ENCODE assay signal across 12 cellular contexts in genomic region chrX:1589356-1590130, GRCh38. TPM values are rescaled to one million over a fixed set of nuclear protein-coding genes. Genes with fewer than 3 reads are reported as not detected.
DNase-seq lines count a peak whose midpoint lies in the region; ATAC-seq and TF ChIP-seq lines count a peak whose summit lies in the region.
"Had no signal": no experiment of that assay in that cellular context is flagged by ENCODE, and none has a peak within 500 bp of the region (broad histone marks: within the 10 kb centered on the region; RNA-seq: fewer than 3 reads in every experiment).

No MANE protein-coding gene starts in this region.

- CTCF ChIA-PET in SK-N-SH (lab: Yijun Ruan, JAX), result no interaction called here

- H3K4me2 ChIP-seq in SK-N-SH, result no peak overlapping the region

- H3K4me3 ChIP-seq in right atrium auricular region (no peak overlapping the region), upper lobe of right lung (no peak overlapping the region), SK-N-SH (ENCODE audit: low read depth in 2 of 2, low read length in 1 of 2) (no peak overlapping the region)
- H3K4me3 ChIP-seq: esophagus squamous epithelium, Peyer's patch had no signal

- no peaks in the 10 kb centered on the region for H3K9me3 ChIP-seq in right atrium auricular region
- H3K9me3 ChIP-seq in T-helper 17 cell (ENCODE audit: control insufficient read depth, low read length, poor library complexity, severe bottlenecking), result no peaks in the 10 kb centered on the region
- no peaks in the 10 kb centered on the region for H3K9me3 ChIP-seq in upper lobe of right lung
- H3K9me3 ChIP-seq in SK-N-SH, result no peaks in the 10 kb centered on the region
- H3K9me3 ChIP-seq: esophagus squamous epithelium, Peyer's patch had no signal

- TF ChIP-seq CTCF in right atrium auricular region (IDR thresholded peaks at IDR 0.05) (no peak), upper lobe of right lung (IDR thresholded peaks at IDR 0.05) (no peak), SK-N-SH (IDR thresholded peaks at IDR 0.05) (no peak)

- peaks cover 28% of the 10 kb centered on the region for H3K79me2 ChIP-seq in SK-N-SH (ENCODE audit: insufficient read depth)

- no peak for TF ChIP-seq EP300 in SK-N-SH (IDR thresholded peaks at IDR 0.05; ENCODE audit: borderline replicate concordance in 1 of 2, low read depth in 1 of 2, low read length in 1 of 2)

- no peaks in the 10 kb centered on the region for H3K36me3 Mint-ChIP-seq in T-helper 17 cell (ENCODE audit: low read depth)

- peaks cover 11% of the 10 kb centered on the region for H3K4me1 Mint-ChIP-seq in T-helper 17 cell

- no peak for TF ChIP-seq RAD21 in SK-N-SH (IDR thresholded peaks at IDR 0.05; ENCODE audit: low read length)

- 70% methylated on average over 12 of the region's 12 CpGs for WGBS in SK-N-SH (ENCODE audit: low lambda C conversion rate)

- POLR2A ChIA-PET in SK-N-SH (lab: Yijun Ruan, JAX), result no interaction called here

- H3K27ac Mint-ChIP-seq in T-helper 17 cell, result peak overlapping the region; percentile 69

- no peaks in the 10 kb centered on the region for H3K27me3 Mint-ChIP-seq in T-helper 17 cell

- H3F3A ChIP-seq in SK-N-SH (replicated peaks; ENCODE audit: insufficient read depth), result peaks cover 5% of the 10 kb centered on the region

- peaks cover 0 to 17% of the 10 kb centered on the region in 2 donors for H3K4me1 ChIP-seq in right atrium auricular region
- H3K4me1 ChIP-seq in upper lobe of right lung, result peaks cover 15% of the 10 kb centered on the region
- peaks cover 0 to 12% of the 10 kb centered on the region in 2 experiments; a peak in 2 of 4 replicates for H3K4me1 ChIP-seq in SK-N-SH (ENCODE audit: control insufficient read depth in 1 of 2, insufficient read depth in 2 of 2, low read depth in 1 of 2, low read length in 1 of 2)

- H3K9ac ChIP-seq in SK-N-SH, result no peak overlapping the region

- H3K27ac ChIP-seq in right atrium auricular region (no peak overlapping the region), upper lobe of right lung (no peak overlapping the region), SK-N-SH (ENCODE audit: low read depth in 2 of 2, low read length in 1 of 2) (no peak overlapping the region)
- H3K27ac ChIP-seq: esophagus squamous epithelium, Peyer's patch had no signal

- peak; percentile 13 for DNase-seq in right atrium auricular region (ENCODE audit: low spot score)
- DNase-seq in left cardiac atrium, result no peak
- no peak for DNase-seq in T-helper 17 cell
- peak; percentile 8 for DNase-seq in iPS-NIHi7 (ENCODE audit: extremely low spot score)
- DNase-seq in upper lobe of right lung, result peak; percentile 18
- no peak for DNase-seq in GM19240 (ENCODE audit: insufficient read length, low spot score)
- no peak for DNase-seq in NCI-H2029 (lab: John Stamatoyannopoulos, UW)
- no peak for DNase-seq in SK-N-SH
- DNase-seq: EL; esophagus squamous epithelium; Peyer's patch; stimulated activated CD4-positive, alpha-beta T cell treated with anti-CD3 and anti-CD28 coated beads, Interleukin-4, amount 100 ng/mL, for 4 hours had no signal

- no peaks in the 10 kb centered on the region for H3K27me3 ChIP-seq in right atrium auricular region
- H3K27me3 ChIP-seq in upper lobe of right lung, result no peaks in the 10 kb centered on the region
- H3K27me3 ChIP-seq in SK-N-SH (ENCODE audit: insufficient read depth), result no peaks in the 10 kb centered on the region
- H3K27me3 ChIP-seq: esophagus squamous epithelium, Peyer's patch had no signal

- H3K9me2 ChIP-seq in SK-N-SH, result no peaks in the 10 kb centered on the region

- H4K20me1 ChIP-seq in SK-N-SH (ENCODE audit: insufficient read depth), result peaks cover 20% of the 10 kb centered on the region

- no peak for ATAC-seq in left cardiac atrium
- no peak for ATAC-seq in T-helper 17 cell
- ATAC-seq in upper lobe of right lung, result no peak

- intact Hi-C loops in left cardiac atrium (cut with DNase I) (no loop called here), upper lobe of right lung (cut with DNase I) (no loop called here)

- no peak overlapping the region for H2AFZ ChIP-seq in SK-N-SH (ENCODE audit: low read depth)

- peaks cover 13% of the 10 kb centered on the region for H3K36me3 ChIP-seq in right atrium auricular region
- peaks cover 14% of the 10 kb centered on the region for H3K36me3 ChIP-seq in upper lobe of right lung
- H3K36me3 ChIP-seq in SK-N-SH (replicated peaks in 1 of 2; ENCODE audit: control insufficient read depth in 1 of 2, insufficient read depth in 2 of 2, low read length in 1 of 2), result peaks cover 8 to 11% of the 10 kb centered on the region in 2 experiments

- H3K4me3 Mint-ChIP-seq in T-helper 17 cell, result no peak overlapping the region

TF ChIP-seq in SK-N-SH, 30 proteins besides CTCF, POLR2A, EP300 and RAD21:
- TF ChIP-seq JUND (IDR thresholded peaks at IDR 0.05) (no peak), SMC3 (IDR thresholded peaks at IDR 0.05; ENCODE audit: low read depth, low read length) (no peak), USF1 (IDR thresholded peaks at IDR 0.05; ENCODE audit: borderline replicate concordance, low read depth) (no peak), SIN3A (IDR thresholded peaks at IDR 0.05; ENCODE audit: borderline replicate concordance, low read depth, low read length) (no peak), RXRA (IDR thresholded peaks at IDR 0.05; ENCODE audit: borderline replicate concordance, low read depth) (no peak), MXI1 (IDR thresholded peaks at IDR 0.05; ENCODE audit: low read depth, low read length) (no peak), GATA2 (CRISPR knock-in tag; IDR thresholded peaks at IDR 0.05) (no peak), TAF1 (IDR thresholded peaks at IDR 0.05; ENCODE audit: borderline replicate concordance, low read depth, low read length) (no peak), FOXJ3 (CRISPR knock-in tag; IDR thresholded peaks at IDR 0.05) (no peak), YY1 (IDR thresholded peaks at IDR 0.05; ENCODE audit: low read depth) (no peak), POLR2AphosphoS5 (IDR thresholded peaks at IDR 0.05; ENCODE audit: low read depth, low read length) (no peak), FOXM1 (IDR thresholded peaks at IDR 0.05; ENCODE audit: low read depth) (no peak), TEAD4 (IDR thresholded peaks at IDR 0.05; ENCODE audit: borderline replicate concordance, insufficient read depth) (no peak), ZBTB33 (IDR thresholded peaks at IDR 0.05; ENCODE audit: borderline replicate concordance, low read depth) (no peak), MEF2A (IDR thresholded peaks at IDR 0.05; ENCODE audit: borderline replicate concordance, low read depth) (no peak), ELF1 (IDR thresholded peaks at IDR 0.05) (no peak)

RNA-seq across cellular contexts. Expression of gene AKAP17A, which starts 1.9 kb away (rescaled TPM):
- total RNA-seq in right atrium auricular region (10 to 100 TPM; 16.0 to 19.3 TPM), left cardiac atrium (10 to 100 TPM; 16.1 to 22.3 TPM), T-helper 17 cell (100 to 1,000 TPM in 1 of 2 donors, 10 to 100 TPM in 1; 98.7 to 102 TPM), upper lobe of right lung (46.3 TPM)
- polyA plus RNA-seq in SK-N-SH (2012; rRNA removed), result 38.7 and 43.8 TPM in 2 replicates
- polyA plus RNA-seq in SK-N-SH (2012; cell fraction: cytosol; rRNA removed), result 17.5 and 23.9 TPM in 2 replicates
- polyA plus RNA-seq in SK-N-SH (2012; cell fraction: nucleus; rRNA removed), result 238 and 288 TPM in 2 replicates

RNA-seq across cellular contexts. Expression of gene ASMT, which starts 25.3 kb away (rescaled TPM):
- not detected for total RNA-seq in right atrium auricular region
- under 1 TPM in 1 of 2 donors, not detected in 1; 0.24 TPM for total RNA-seq in left cardiac atrium
- total RNA-seq in T-helper 17 cell, result under 1 TPM; 0.52 to 0.57 TPM
- not detected for total RNA-seq in upper lobe of right lung
- polyA plus RNA-seq in SK-N-SH (2012; rRNA removed), result 0.26 TPM in 1 of 2 replicates, not detected in the other
- polyA plus RNA-seq in SK-N-SH (2012; cell fraction: cytosol; rRNA removed), result 0.08 TPM in 2 replicates
- 0.20 and 0.54 TPM in 2 replicates for polyA plus RNA-seq in SK-N-SH (2012; cell fraction: nucleus; rRNA removed)
- total RNA-seq: esophagus squamous epithelium had no signal

RNA-seq across cellular contexts. Expression of gene P2RY8, which starts 52.6 kb away (rescaled TPM):
- total RNA-seq in right atrium auricular region (1 to 10 TPM in 1 of 2 donors, under 1 TPM in 1; 0.93 to 1.3 TPM), left cardiac atrium (1 to 10 TPM; 1.8 to 3.0 TPM), T-helper 17 cell (100 to 1,000 TPM; 131 to 141 TPM), upper lobe of right lung (3.1 TPM)
- polyA plus RNA-seq in SK-N-SH (2012; rRNA removed), result 0.03 and 0.08 TPM in 2 replicates
- 0.03 and 0.05 TPM in 2 replicates for polyA plus RNA-seq in SK-N-SH (2012; cell fraction: cytosol; rRNA removed)
- polyA plus RNA-seq in SK-N-SH (2012; cell fraction: nucleus; rRNA removed), result 0.05 and 0.15 TPM in 2 replicates

Comparison
In these comparisons a context has a peak if more than half of its experiments do, and no peak if none do; other contexts are left out.
1. DNase-seq: peak in right atrium auricular region (single experiment), iPS-NIHi7 (single experiment) and upper lobe of right lung (single experiment); none in left cardiac atrium (single experiment), T-helper 17 cell (0 of 3), GM19240 (single experiment), NCI-H2029 (single experiment) and SK-N-SH (single experiment).
2. RNA of gene P2RY8, which starts 52.6 kb away (total RNA-seq): 131 to 141 TPM in T-helper 17 cell; 3.1 TPM in upper lobe of right lung (single experiment), 1.8 to 3.0 TPM in left cardiac atrium and 0.93 to 1.3 TPM in right atrium auricular region; every median in the first group is over 10 times any median in the second.